Comparison of ENCODE assay signal across 11 cellular contexts in genomic region chr5:141485305-141486055, GRCh38. TPM values are rescaled to one million over a fixed set of nuclear protein-coding genes. Genes with fewer than 3 reads are reported as not detected.
DNase-seq lines count a peak whose midpoint lies in the region; ATAC-seq and TF ChIP-seq lines count a peak whose summit lies in the region.
"Had no signal": no experiment of that assay in that cellular context is flagged by ENCODE, and none has a peak within 500 bp of the region (broad histone marks: within the 10 kb centered on the region; RNA-seq: fewer than 3 reads in every experiment).

No MANE protein-coding gene starts in this region.

- no peak overlapping the region for H3K4me2 ChIP-seq in PC-9

- H3K27me3 ChIP-seq in heart left ventricle (peaks cover 0 to 23% (median 0%) of the 10 kb centered on the region in 9 donors), upper lobe of right lung (peaks cover 5% of the 10 kb centered on the region), PC-9 (ENCODE audit: insufficient read depth, low read depth) (peaks cover 11% of the 10 kb centered on the region)

- CTCF ChIA-PET in PC-9 (lab: Charles Lee): interaction anchor here (0.6 kb wide), 1 partner anchor 11 kb away, joined by 4 read pairs; no protein-coding TSS in a partner anchor

- H3F3A ChIP-seq in PC-9 (ENCODE audit: insufficient read depth, low read depth): no peaks in the 10 kb centered on the region

- intact Hi-C loops in heart left ventricle (cut with DNase I) (no loop called here), Right ventricle myocardium inferior (cut with DNase I) (no loop called here), upper lobe of right lung (cut with DNase I) (no loop called here), PC-9 (cut with micrococcal nuclease; ENCODE audit: unreplicated experiment) (no loop called here)

- H3K4me3 ChIP-seq in heart left ventricle (peak overlapping the region in 11 of 12 donors; percentile 1 to 57 (median 44)), upper lobe of right lung (peak overlapping the region; percentile 33), PC-9 (no peak overlapping the region)

- no peaks in the 10 kb centered on the region for H3K9me3 Mint-ChIP-seq in chondrocyte (ENCODE audit: low read depth)

- H3K27ac ChIP-seq in heart left ventricle (peak overlapping the region in 1 of 12 donors; percentile 9), upper lobe of right lung (no peak overlapping the region), PC-9 (no peak overlapping the region)
- H3K27ac ChIP-seq: prostate gland had no signal

- no peaks in the 10 kb centered on the region for H3K9me3 ChIP-seq in heart left ventricle
- H3K9me3 ChIP-seq in upper lobe of right lung: no peaks in the 10 kb centered on the region
- no peaks in the 10 kb centered on the region for H3K9me3 ChIP-seq in PC-9 (ENCODE audit: insufficient read depth, low read depth)
- H3K9me3 ChIP-seq: prostate gland had no signal

- H3K4me1 ChIP-seq in heart left ventricle (peaks cover 0 to 83% (median 28%) of the 10 kb centered on the region in 12 donors), upper lobe of right lung (peaks cover 18% of the 10 kb centered on the region), PC-9 (replicated peaks; ENCODE audit: insufficient read depth) (no peaks in the 10 kb centered on the region)
- H3K4me1 ChIP-seq: prostate gland had no signal

- no peaks in the 10 kb centered on the region for H3K27me3 Mint-ChIP-seq in chondrocyte (ENCODE audit: low read depth)

- H3K36me3 ChIP-seq in heart left ventricle (peaks cover 0 to 32% (median 10%) of the 10 kb centered on the region in 9 donors), upper lobe of right lung (peaks cover 4% of the 10 kb centered on the region), PC-9 (ENCODE audit: low read depth) (no peaks in the 10 kb centered on the region)
- H3K36me3 ChIP-seq: prostate gland had no signal

- peaks cover 2% of the 10 kb centered on the region for H3K36me3 Mint-ChIP-seq in chondrocyte (ENCODE audit: low read depth)

- H2AFZ ChIP-seq in PC-9: no peak overlapping the region

- H3K27ac Mint-ChIP-seq in chondrocyte (ENCODE audit: unreplicated experiment): no peak overlapping the region

- ATAC-seq in heart left ventricle: peak in 2 of 4 donors; percentile 12 to 19
- no peak for ATAC-seq in Right ventricle myocardium inferior
- no peak for ATAC-seq in upper lobe of right lung
- ATAC-seq in GM19452 (IDR thresholded peaks at IDR 0.05; ENCODE audit: unreplicated experiment): no peak
- no peak for ATAC-seq in GM18909 (IDR thresholded peaks at IDR 0.05; ENCODE audit: poor library complexity, unreplicated experiment)

- H3K4me1 Mint-ChIP-seq in chondrocyte (ENCODE audit: low read depth): peaks cover 50% of the 10 kb centered on the region

- WGBS in heart left ventricle, 4 donors: 49 to 62% (median 53%) methylated on average over 38 to 39 of the region's 39 CpGs

- no peak for TF ChIP-seq POLR2A in heart left ventricle (IDR thresholded peaks at IDR 0.05)

- TF ChIP-seq CTCF in heart left ventricle (IDR thresholded peaks at IDR 0.05) (no peak), chondrocyte (IDR thresholded peaks at IDR 0.05) (no peak), upper lobe of right lung (IDR thresholded peaks at IDR 0.05) (no peak), PC-9 (conservative IDR thresholded peaks at IDR 0.05) (no peak)

- H3K4me3 Mint-ChIP-seq in chondrocyte (ENCODE audit: unreplicated experiment): peak overlapping the region; percentile 50

- no peaks in the 10 kb centered on the region for H3K79me2 ChIP-seq in PC-9 (ENCODE audit: low read depth)

- no peaks in the 10 kb centered on the region for H3K9me2 ChIP-seq in PC-9 (ENCODE audit: insufficient read depth)

- no peaks in the 10 kb centered on the region for H4K20me1 ChIP-seq in PC-9 (ENCODE audit: insufficient read depth)

- BruUV-seq in PC-9 (replicated peaks; lab: Mats Ljungman, UMichigan): no TSS peak

- POLR2A ChIA-PET in PC-9 (lab: Charles Lee; ENCODE audit: unreplicated experiment): no interaction called here

- peak in 1 of 5 donors; percentile 31 for DNase-seq in heart left ventricle
- DNase-seq in Right ventricle myocardium inferior (ENCODE audit: missing footprints): no peak
- no peak for DNase-seq in chondrocyte (ENCODE audit: low spot score)
- peak; percentile 9 for DNase-seq in medulla oblongata (ENCODE audit: extremely low spot score)
- no peak for DNase-seq in upper lobe of right lung
- no peak for DNase-seq in PC-9
- DNase-seq: activated CD4-positive, alpha-beta T cell treated with anti-CD3 and anti-CD28 coated beads, Interleukin-2, amount 50 U/mL, for 1 hour; stimulated activated naive CD4-positive, alpha-beta T cell treated with Interleukin-2 at 50 U/mL for 16 hours had no signal

RNA-seq across cellular contexts. Expression of gene PCDHGC4, which starts 0.7 kb away (rescaled TPM):
- total RNA-seq in heart left ventricle (10 to 100 TPM in 1 of 9 donors, 1 to 10 TPM in 8; 1.7 to 10.4 (median 2.9) TPM), Right ventricle myocardium inferior (2.4 TPM), chondrocyte (0.72 to 1.8 TPM (median 1.1 TPM) in 3 replicates), upper lobe of right lung (1.8 TPM), PC-9 (2021) (not detected in 2 replicates)
- polyA plus RNA-seq in heart left ventricle: 1 to 10 TPM in 1 of 2 donors, under 1 TPM in 1; 0.39 to 4.2 TPM

RNA-seq across cellular contexts. Expression of gene PCDHGC5, which starts 3.4 kb away (rescaled TPM):
- total RNA-seq in heart left ventricle (1 to 10 TPM; 1.5 to 5.4 (median 3.0) TPM), Right ventricle myocardium inferior (2.4 TPM), chondrocyte (1.7 to 3.6 TPM (median 2.0 TPM) in 3 replicates), upper lobe of right lung (1.4 TPM), PC-9 (2021) (not detected in 2 replicates)
- polyA plus RNA-seq in heart left ventricle: 1 to 10 TPM in 1 of 2 donors, under 1 TPM in 1; 0.72 to 5.4 TPM

RNA-seq across cellular contexts. Expression of gene PCDHGC3, which starts 9.7 kb away (rescaled TPM):
- total RNA-seq in heart left ventricle: 10 to 100 TPM; 12.3 to 32.5 (median 18.4) TPM
- 10 to 100 TPM; 23.3 to 34.8 TPM for polyA plus RNA-seq in heart left ventricle
- total RNA-seq in Right ventricle myocardium inferior: 22.5 TPM
- 68.9 to 91.8 TPM (median 90.8 TPM) in 3 replicates for total RNA-seq in chondrocyte
- 109 TPM for total RNA-seq in upper lobe of right lung
- 0.50 and 0.53 TPM in 2 replicates for total RNA-seq in PC-9 (2021)

RNA-seq across cellular contexts. Expression of gene PCDHGA12, which starts 55.2 kb away (rescaled TPM):
- 10 to 100 TPM in 1 of 9 donors, 1 to 10 TPM in 8; 3.2 to 15.5 (median 7.3) TPM for total RNA-seq in heart left ventricle
- 1 to 10 TPM; 3.2 to 5.0 TPM for polyA plus RNA-seq in heart left ventricle
- total RNA-seq in Right ventricle myocardium inferior: 6.5 TPM
- total RNA-seq in chondrocyte: 0.64 to 2.2 TPM (median 0.75 TPM) in 3 replicates
- total RNA-seq in upper lobe of right lung: 7.6 TPM
- total RNA-seq in PC-9 (2021): not detected in 2 replicates
